In genomic region chr1:178133291-178133989, GRCh38 we compare ENCODE assay signal across 23 cellular contexts. TPM values are rescaled to one million over a fixed set of nuclear protein-coding genes. Genes with fewer than 3 reads are reported as not detected.
DNase-seq lines count a peak whose midpoint lies in the region; ATAC-seq, FAIRE-seq and TF ChIP-seq lines count a peak whose summit lies in the region.
"Had no signal": no experiment of that assay in that cellular context is flagged by ENCODE, and none has a peak within 500 bp of the region (broad histone marks: within the 10 kb centered on the region; RNA-seq: fewer than 3 reads in every experiment).

No MANE protein-coding gene starts in this region.

- no peaks in the 10 kb centered on the region for H3K9me3 ChIP-seq in astrocyte (ENCODE audit: insufficient read depth, low read depth, low read length)
- H3K9me3 ChIP-seq: prostate gland, uterus had no signal

- DNase-seq in GDM1 (lab: John Stamatoyannopoulos, UW) = peak; percentile 50
- peak; percentile 77 for DNase-seq in KBM-7
- peak; percentile 25 for DNase-seq in astrocyte (ENCODE audit: low read depth)
- no peak for DNase-seq in mesothelial cell of epicardium (ENCODE audit: low spot score in 2 of 2, unreplicated experiment in 2 of 2)
- no peak for DNase-seq in H7
- DNase-seq in germinal center (ENCODE audit: low spot score) = no peak
- DNase-seq: activated CD4-positive, alpha-beta T cell treated with anti-CD3 and anti-CD28 coated beads for 1 hour; activated CD8-positive, alpha-beta T cell treated with anti-CD3 and anti-CD28 coated beads, Interleukin-2, amount 10 ng/mL, durations not matched to agents 7 days and 5 days; activated naive CD4-positive, alpha-beta T cell treated with anti-CD3 and anti-CD28 coated beads for 36 hours; amniotic stem cell; CD4-positive, alpha-beta memory T cell; DMS153; immature natural killer cell; NCI-H1092; NCI-H187 treated with DMSO at 0.1 percent for 48 hours; NCI-H446; RPMI8226; uterus had no signal

- peaks cover 6% of the 10 kb centered on the region for H3K36me3 Mint-ChIP-seq in astrocyte (ENCODE audit: low read depth, unreplicated experiment)
- peaks cover 6% of the 10 kb centered on the region for H3K36me3 Mint-ChIP-seq in mesothelial cell of epicardium
- H3K36me3 Mint-ChIP-seq: CD4-positive, alpha-beta memory T cell; immature natural killer cell had no signal

- H3K9ac ChIP-seq in astrocyte (ENCODE audit: low read length) = no peak overlapping the region

- in situ Hi-C loops in KBM-7 (cut with MboI; ENCODE audit: low pct_unique_long_range_greater_than_20kb, low sequenced_read_pairs) = no loop called here

- H3K79me2 ChIP-seq in astrocyte (ENCODE audit: insufficient read depth, low read length) = peaks cover 67% of the 10 kb centered on the region

- no peak overlapping the region for H3K4me3 ChIP-seq in astrocyte (ENCODE audit: insufficient read depth, low read depth, low read length)
- H3K4me3 ChIP-seq in H7 (ENCODE audit: insufficient read depth, low read depth, low read length) = no peak overlapping the region
- H3K4me3 ChIP-seq: hepatocyte, K562, prostate gland, uterus had no signal

- H2AFZ ChIP-seq in astrocyte (ENCODE audit: low read depth, low read length) = no peak overlapping the region
- H2AFZ ChIP-seq: hepatocyte had no signal

- peak overlapping the region; percentile 35 for H3K4me2 ChIP-seq in astrocyte (ENCODE audit: low read length)
- H3K4me2 ChIP-seq: hepatocyte had no signal

- H4K20me1 ChIP-seq in astrocyte (ENCODE audit: insufficient read depth, low read length) = no peaks in the 10 kb centered on the region

- peaks cover 7% of the 10 kb centered on the region for H3K4me1 ChIP-seq in astrocyte (ENCODE audit: insufficient read depth, low read length)
- H3K4me1 ChIP-seq: prostate gland, uterus had no signal

- H3K36me3 ChIP-seq in astrocyte (ENCODE audit: insufficient read depth, low read length) = no peaks in the 10 kb centered on the region
- no peaks in the 10 kb centered on the region for H3K36me3 ChIP-seq in H7 (replicated peaks; ENCODE audit: control insufficient read depth, insufficient read depth, low read length)
- H3K36me3 ChIP-seq: prostate gland, uterus had no signal

- H3K27ac Mint-ChIP-seq in astrocyte (ENCODE audit: unreplicated experiment) (peak overlapping the region; percentile 47), mesothelial cell of epicardium (peak overlapping the region; percentile 48)
- H3K27ac Mint-ChIP-seq: activated CD8-positive, alpha-beta T cell treated with anti-CD3 and anti-CD28 coated beads, Interleukin-2, amount 10 ng/mL, durations not matched to agents 7 days and 5 days; activated naive CD4-positive, alpha-beta T cell treated with anti-CD3 and anti-CD28 coated beads for 36 hours; CD4-positive, alpha-beta memory T cell; immature natural killer cell had no signal

- H3K27me3 ChIP-seq in astrocyte (ENCODE audit: insufficient read depth, low read length) (no peaks in the 10 kb centered on the region), H7 (ENCODE audit: control insufficient read depth, insufficient read depth, low read length) (no peaks in the 10 kb centered on the region)
- H3K27me3 ChIP-seq: hepatocyte, uterus had no signal

- H3K4me1 Mint-ChIP-seq in astrocyte (ENCODE audit: low read depth, unreplicated experiment) (peaks cover 23% of the 10 kb centered on the region), mesothelial cell of epicardium (peaks cover 17% of the 10 kb centered on the region)
- H3K4me1 Mint-ChIP-seq: CD4-positive, alpha-beta memory T cell; immature natural killer cell had no signal

- TF ChIP-seq CTCF in astrocyte (IDR thresholded peaks at IDR 0.05; ENCODE audit: insufficient read depth, low read depth, low read length) (no peak), mesothelial cell of epicardium (IDR thresholded peaks at IDR 0.05; ENCODE audit: unreplicated experiment) (no peak)

- peak overlapping the region; percentile 35 for H3K27ac ChIP-seq in astrocyte (ENCODE audit: low read depth, low read length)
- H3K27ac ChIP-seq: hepatocyte, prostate gland, uterus had no signal

- H3K4me3 Mint-ChIP-seq in astrocyte (ENCODE audit: unreplicated experiment) = no peak overlapping the region
- H3K4me3 Mint-ChIP-seq in mesothelial cell of epicardium = no peak overlapping the region
- H3K4me3 Mint-ChIP-seq: activated CD8-positive, alpha-beta T cell treated with anti-CD3 and anti-CD28 coated beads, Interleukin-2, amount 10 ng/mL, durations not matched to agents 7 days and 5 days; activated naive CD4-positive, alpha-beta T cell treated with anti-CD3 and anti-CD28 coated beads for 36 hours; CD4-positive, alpha-beta memory T cell; immature natural killer cell had no signal

- no peak for ATAC-seq in SK-N-SH treated with all-trans-retinoic acid at 6 μM for 48 hours
- ATAC-seq: activated CD8-positive, alpha-beta T cell treated with anti-CD3 and anti-CD28 coated beads, Interleukin-2, amount 10 ng/mL, durations not matched to agents 7 days and 5 days; K562 had no signal

- H3K27me3 Mint-ChIP-seq in astrocyte (ENCODE audit: low read depth, unreplicated experiment) = no peaks in the 10 kb centered on the region
- H3K27me3 Mint-ChIP-seq in mesothelial cell of epicardium (ENCODE audit: low read depth) = no peaks in the 10 kb centered on the region
- H3K27me3 Mint-ChIP-seq: CD4-positive, alpha-beta memory T cell had no signal

- FAIRE-seq in astrocyte (lab: Jason Lieb, UNC) = no peak
- FAIRE-seq: K562, TTC549 had no signal

- H3K9me3 Mint-ChIP-seq in astrocyte (ENCODE audit: unreplicated experiment) = no peaks in the 10 kb centered on the region
- H3K9me3 Mint-ChIP-seq in mesothelial cell of epicardium = peaks cover 3% of the 10 kb centered on the region
- H3K9me3 Mint-ChIP-seq: activated naive CD4-positive, alpha-beta T cell treated with anti-CD3 and anti-CD28 coated beads for 36 hours had no signal

TF ChIP-seq in SK-N-SH treated with all-trans-retinoic acid at 6 μM for 48 hours, 23 proteins besides CTCF, POLR2A, EP300 and RAD21 (continues in another document):
- no peak for TF ChIP-seq RARB (CRISPR knock-in tag; IDR thresholded peaks at IDR 0.05)
- no peak for TF ChIP-seq CREB5 (CRISPR knock-in tag; IDR thresholded peaks at IDR 0.05; ENCODE audit: low read depth)
- TF ChIP-seq TOX (CRISPR knock-in tag; IDR thresholded peaks at IDR 0.05; ENCODE audit: borderline replicate concordance) = no peak
- TF ChIP-seq ZFP30 (CRISPR knock-in tag; IDR thresholded peaks at IDR 0.05) = no peak
- no peak for TF ChIP-seq ZNF70 (CRISPR knock-in tag; IDR thresholded peaks at IDR 0.05)
- TF ChIP-seq ARNTL (CRISPR knock-in tag; IDR thresholded peaks at IDR 0.05; ENCODE audit: borderline replicate concordance, low read depth) = no peak
- TF ChIP-seq SNAI2 (CRISPR knock-in tag; IDR thresholded peaks at IDR 0.05) = no peak
- no peak for TF ChIP-seq GLIS3 (CRISPR knock-in tag; IDR thresholded peaks at IDR 0.05)
- no peak for TF ChIP-seq ISL1 (CRISPR knock-in tag; IDR thresholded peaks at IDR 0.05)
- TF ChIP-seq CSRNP3 (CRISPR knock-in tag; IDR thresholded peaks at IDR 0.05) = no peak
- TF ChIP-seq ZNF8 (CRISPR knock-in tag; IDR thresholded peaks at IDR 0.05) = no peak
- no peak for TF ChIP-seq OSR1 (CRISPR knock-in tag; IDR thresholded peaks at IDR 0.05)
- TF ChIP-seq TCF4 (CRISPR knock-in tag; IDR thresholded peaks at IDR 0.05; ENCODE audit: borderline replicate concordance) = no peak
- TF ChIP-seq BACH2 (CRISPR knock-in tag; IDR thresholded peaks at IDR 0.05; ENCODE audit: borderline replicate concordance) = no peak
- no peak for TF ChIP-seq PATZ1 (CRISPR knock-in tag; IDR thresholded peaks at IDR 0.05; ENCODE audit: borderline replicate concordance)

RNA-seq across cellular contexts. Expression of gene RASAL2, which starts 39.5 kb away (rescaled TPM):
- total RNA-seq in astrocyte (44.2 and 45.3 TPM in 2 replicates), mesothelial cell of epicardium (35.0 to 35.7 TPM (median 35.5 TPM) in 3 replicates)
- total RNA-seq in H7 (2014; rRNA removed; shearing (Covaris generic)) = 25.7 and 33.3 TPM in 2 replicates
- total RNA-seq: activated CD8-positive, alpha-beta T cell treated with anti-CD3 and anti-CD28 coated beads, Interleukin-2, amount 10 ng/mL, durations not matched to agents 7 days and 5 days; activated naive CD4-positive, alpha-beta T cell treated with anti-CD3 and anti-CD28 coated beads for 36 hours had no signal

Comparison
In these comparisons a context has a peak if more than half of its experiments do, and no peak if none do; other contexts are left out.
1. DNase-seq: peak in GDM1 (single experiment), KBM-7 (single experiment) and astrocyte (single experiment); none in mesothelial cell of epicardium (0 of 2), H7 (single experiment) and germinal center (single experiment).